Comparison of ENCODE assay signal across 23 cellular contexts in the genomic region with DNA sequence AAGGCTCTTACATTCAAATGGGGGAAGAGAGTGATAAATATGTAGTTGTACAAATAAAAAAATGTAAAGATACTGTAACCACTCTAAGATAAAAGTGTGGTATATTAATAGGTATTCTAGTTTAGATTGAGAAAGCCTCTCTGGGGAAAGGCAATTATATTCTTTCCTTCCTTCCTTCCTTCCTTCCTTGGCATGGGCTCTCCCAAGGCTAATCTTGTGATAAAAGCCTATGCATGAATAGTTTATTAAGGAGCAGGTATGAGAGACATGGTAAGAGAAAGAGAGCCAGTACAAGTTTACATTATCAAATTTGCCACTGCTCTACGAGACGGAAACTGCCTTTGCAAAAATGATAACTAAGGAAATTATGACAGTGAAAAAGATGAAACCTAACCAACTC.
DNase-seq lines count a peak whose midpoint lies in the region; ATAC-seq, FAIRE-seq and TF ChIP-seq lines count a peak whose summit lies in the region.
"Had no signal": no experiment of that assay in that cellular context is flagged by ENCODE, and none has a peak within 500 bp of the region (broad histone marks: within the 10 kb centered on the region; RNA-seq: fewer than 3 reads in every experiment).

No MANE protein-coding gene starts in this region.

- no peaks in the 10 kb centered on the region for H3K36me3 ChIP-seq in ACC112 (ENCODE audit: insufficient read depth, low read length)
- H3K36me3 ChIP-seq in trophoblast cell (ENCODE audit: control insufficient read depth in 1 of 2, insufficient read depth in 2 of 2, low read length in 2 of 2) = no peaks in the 10 kb centered on the region
- H3K36me3 ChIP-seq: BE2C had no signal

- POLR2A ChIA-PET in WTC11 (lab: Charles Lee) = no interaction called here

- H2AK5ac ChIP-seq in trophoblast cell (ENCODE audit: low read length) = no peak overlapping the region

- no peak overlapping the region for H3K4me2 ChIP-seq in trophoblast cell (ENCODE audit: low read length)

- no peak overlapping the region for H2BK12ac ChIP-seq in trophoblast cell (ENCODE audit: low read length)

- H3K18ac ChIP-seq in trophoblast cell (ENCODE audit: low read length) = no peak overlapping the region

- no peak for FAIRE-seq in frontal cortex (lab: Jason Lieb, UNC)
- FAIRE-seq: HepG2, RCC 7860 had no signal

- H4K91ac ChIP-seq in trophoblast cell (ENCODE audit: low read depth, low read length) = no peak overlapping the region

- peak overlapping the region; percentile 91 for H3K27ac Mint-ChIP-seq in HFFc6
- peak overlapping the region; percentile 60; the same call in 1 of the 2 replicates for H3K27ac Mint-ChIP-seq in WTC11
- H3K27ac Mint-ChIP-seq in progenitor cell of endocrine pancreas = no peak overlapping the region
- H3K27ac Mint-ChIP-seq: CD4-positive, alpha-beta T cell had no signal

- H3K4me1 Mint-ChIP-seq in HFFc6 (ENCODE audit: low read depth) (peaks cover 72% of the 10 kb centered on the region), WTC11 (peaks cover 44% of the 10 kb centered on the region), progenitor cell of endocrine pancreas (ENCODE audit: low read depth) (peaks cover 2% of the 10 kb centered on the region)

- H2AFZ ChIP-seq in ACC112 (ENCODE audit: low read length, unreplicated experiment) (peak overlapping the region; percentile 83), trophoblast cell (ENCODE audit: insufficient read depth, low read length, poor library complexity) (no peak overlapping the region)

- H3K9me3 ChIP-seq in trophoblast cell (ENCODE audit: insufficient read depth, low read depth, low read length) = no peaks in the 10 kb centered on the region
- H3K9me3 ChIP-seq: BE2C had no signal

- no CpG with 5 or more reads among the region's 2 CpGs for WGBS in trophoblast cell (ENCODE audit: extremely low coverage, insufficient coverage, insufficient read length)

- H3K4me3 Mint-ChIP-seq in HFFc6 (no peak overlapping the region; the same call in 1 of the 2 replicates), WTC11 (no peak overlapping the region), progenitor cell of endocrine pancreas (ENCODE audit: low read depth) (no peak overlapping the region)
- H3K4me3 Mint-ChIP-seq: CD4-positive, alpha-beta T cell had no signal

- no peak overlapping the region for H3K9ac ChIP-seq in trophoblast cell (ENCODE audit: low read length)

- H3K79me2 ChIP-seq in ACC112 (ENCODE audit: control insufficient read depth, insufficient read depth, low read length, unreplicated experiment) (no peaks in the 10 kb centered on the region), trophoblast cell (ENCODE audit: control insufficient read depth, insufficient read depth, low read length, poor library complexity) (no peaks in the 10 kb centered on the region)

- H3K27me3 Mint-ChIP-seq in HFFc6 (ENCODE audit: insufficient read depth) (no peaks in the 10 kb centered on the region), WTC11 (ENCODE audit: low read depth) (no peaks in the 10 kb centered on the region), progenitor cell of endocrine pancreas (peaks cover 5% of the 10 kb centered on the region)
- H3K27me3 Mint-ChIP-seq: CD4-positive, alpha-beta T cell had no signal

- DNase-seq in HFFc6 = no peak
- DNase-seq in WTC11 (ENCODE audit: low spot score) = no peak
- DNase-seq in trophoblast cell = no peak
- no peak for DNase-seq in progenitor cell of endocrine pancreas (ENCODE audit: low spot score, unreplicated experiment)
- DNase-seq in frontal cortex (ENCODE audit: low spot score in 2 of 2) = no peak
- DNase-seq: BE2C; CD4-positive, alpha-beta T cell; COR-L47; DMS79; H7; KBM-7; NCI-H1092 treated with DMSO at 0.1 percent for 48 hours; NCI-H2029 treated with DMSO at 0.1 percent for 48 hours; NCI-H226; NCI-H510A treated with DMSO at 0.1 percent for 48 hours; NCI-H774; NK-92 treated with Interleukin-12 subunit alpha and Interleukin-12 subunit beta, amount 100 ng/mL, for 24 hours had no signal

- no peak overlapping the region for H2BK5ac ChIP-seq in trophoblast cell (ENCODE audit: low read depth, low read length, poor library complexity)

- H3K27me3 ChIP-seq in ACC112 (ENCODE audit: insufficient read depth, low read length) = no peaks in the 10 kb centered on the region
- H3K27me3 ChIP-seq in trophoblast cell (ENCODE audit: insufficient read depth, low read length) = no peaks in the 10 kb centered on the region
- H3K27me3 ChIP-seq: BE2C had no signal

- H4K12ac ChIP-seq in trophoblast cell (ENCODE audit: low read depth, low read length) = no peak overlapping the region

- H3K4me1 ChIP-seq in ACC112 (ENCODE audit: control insufficient read depth, insufficient read depth, low read length, unreplicated experiment) (peaks cover 46% of the 10 kb centered on the region), trophoblast cell (ENCODE audit: control insufficient read depth in 1 of 2, insufficient read depth in 2 of 2, low read length in 2 of 2) (peaks cover 5 to 11% of the 10 kb centered on the region in 2 experiments)
- H3K4me1 ChIP-seq: BE2C had no signal

- CTCF ChIA-PET in WTC11 (lab: Charles Lee) = interaction anchor here (1.2 kb wide), 1 partner anchor 1042 kb away, joined by 5 read pairs; no protein-coding TSS in a partner anchor

- H3K14ac ChIP-seq in trophoblast cell (ENCODE audit: low read length) = no peak overlapping the region

- peak overlapping the region; percentile 98 for H3K27ac ChIP-seq in ACC112 (ENCODE audit: low read depth, low read length)
- peak overlapping the region; percentile 20 for H3K27ac ChIP-seq in trophoblast cell (ENCODE audit: low read depth, low read length)
- H3K27ac ChIP-seq: HL-60 had no signal

- ATAC-seq in WTC11 = no peak
- no peak for ATAC-seq in HG02973 (IDR thresholded peaks at IDR 0.05; ENCODE audit: unreplicated experiment)
- ATAC-seq: HepG2, Right ventricle myocardium inferior had no signal

- H3K23ac ChIP-seq in trophoblast cell (ENCODE audit: low read length) = no peak overlapping the region

- no peaks in the 10 kb centered on the region for H3K9me3 Mint-ChIP-seq in HFFc6
- H3K9me3 Mint-ChIP-seq in WTC11 = no peaks in the 10 kb centered on the region
- H3K9me3 Mint-ChIP-seq in progenitor cell of endocrine pancreas (ENCODE audit: low read depth) = no peaks in the 10 kb centered on the region
- H3K9me3 Mint-ChIP-seq: CD4-positive, alpha-beta T cell had no signal

- H3K4me3 ChIP-seq in ACC112 (ENCODE audit: low read depth, low read length) = no peak overlapping the region; the same call in 1 of the 2 replicates
- no peak overlapping the region for H3K4me3 ChIP-seq in trophoblast cell (ENCODE audit: low read depth, low read length)

- H3K79me1 ChIP-seq in trophoblast cell (ENCODE audit: low read length) = peaks cover 2% of the 10 kb centered on the region

- H3K36me3 Mint-ChIP-seq in HFFc6 (ENCODE audit: low read depth) (no peaks in the 10 kb centered on the region), WTC11 (no peaks in the 10 kb centered on the region), progenitor cell of endocrine pancreas (ENCODE audit: insufficient read depth) (no peaks in the 10 kb centered on the region)

- TF ChIP-seq CTCF in HFFc6 (IDR thresholded peaks at IDR 0.05) (no peak), WTC11 (IDR thresholded peaks at IDR 0.05) (no peak), progenitor cell of endocrine pancreas (IDR thresholded peaks at IDR 0.05; ENCODE audit: unreplicated experiment) (no peak)

- H2BK120ac ChIP-seq in trophoblast cell (ENCODE audit: insufficient read depth, low read length, poor library complexity) = no peak overlapping the region

- H4K8ac ChIP-seq in trophoblast cell (ENCODE audit: low read depth, low read length) = no peak overlapping the region

- no peak overlapping the region for H3K4ac ChIP-seq in trophoblast cell (ENCODE audit: low read depth, low read length)

TF ChIP-seq in WTC11, 78 proteins besides CTCF, POLR2A, EP300 and RAD21:
- TF ChIP-seq AFF4 (CRISPR knock-in tag; IDR thresholded peaks at IDR 0.05; ENCODE audit: borderline replicate concordance) (no peak), OVOL2 (CRISPR knock-in tag; IDR thresholded peaks at IDR 0.05; ENCODE audit: borderline replicate concordance) (no peak)
